8 cellular contexts compared by ENCODE assay signal in the genomic region with DNA sequence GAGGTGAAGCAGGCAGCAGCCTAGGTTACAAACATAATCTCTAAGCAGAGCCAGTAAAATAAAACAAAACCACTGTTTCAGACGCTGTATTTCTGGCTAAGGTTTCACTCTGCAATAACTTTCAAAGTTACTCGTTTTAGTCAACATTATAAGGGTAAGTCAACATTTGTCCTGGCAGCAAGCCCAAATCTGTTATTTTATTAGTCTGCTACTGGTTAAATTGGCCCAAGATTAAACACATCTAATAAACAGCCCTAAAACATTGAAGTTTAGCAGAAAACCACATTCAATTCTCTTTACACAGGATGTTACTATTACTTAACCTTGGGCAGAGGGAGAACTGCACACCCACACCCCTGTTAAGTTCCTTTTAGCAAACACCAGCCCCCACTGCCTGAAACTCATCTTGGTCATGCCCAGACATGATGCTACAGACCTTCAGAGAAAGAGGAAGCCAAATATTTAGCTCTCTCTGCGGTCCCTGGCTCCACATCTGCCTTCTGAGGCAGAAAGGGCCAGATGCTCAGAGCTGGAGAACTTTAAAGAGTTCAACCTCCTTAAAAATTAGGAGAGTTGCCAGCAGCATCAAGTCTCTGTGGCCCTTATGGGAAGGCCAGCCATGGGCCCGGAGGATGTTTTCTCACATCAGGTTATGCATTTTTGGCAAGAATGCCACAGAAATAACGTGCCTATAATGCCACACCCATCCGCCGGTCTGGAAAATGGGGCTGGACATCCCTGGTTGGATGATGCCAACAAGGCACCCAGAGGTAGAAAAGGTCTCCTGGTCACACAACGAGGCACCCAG. TPM values are rescaled to one million over a fixed set of nuclear protein-coding genes. Genes with fewer than 3 reads are reported as not detected.
A peak's percentile ranks its signal among the peaks of the same experiment; 100 is the strongest.
DNase-seq lines count a peak whose midpoint lies in the region; ATAC-seq lines count a peak whose summit lies in the region.

No MANE protein-coding gene starts in this region.

- peaks cover 10% of the 10 kb centered on the region for H3K36me3 ChIP-seq in CD4-positive, CD25-positive, alpha-beta regulatory T cell (ENCODE audit: control insufficient read depth, insufficient read depth, low read length)
- H3K36me3 ChIP-seq in SK-N-MC (ENCODE audit: insufficient read depth, low read length) = no peaks in the 10 kb centered on the region

- H3K4me3 ChIP-seq in CD4-positive, CD25-positive, alpha-beta regulatory T cell (ENCODE audit: low read depth, low read length) = peak overlapping the region; percentile 69
- peak overlapping the region; percentile 45 for H3K4me3 ChIP-seq in SK-N-MC

- peak overlapping the region; percentile 78 for H3K27ac ChIP-seq in CD4-positive, CD25-positive, alpha-beta regulatory T cell (ENCODE audit: insufficient read depth, low read length, poor library complexity, severe bottlenecking)
- peak overlapping the region; percentile 84 for H3K27ac ChIP-seq in SK-N-MC

- no peaks in the 10 kb centered on the region for H3K27me3 Mint-ChIP-seq in CD4-positive, CD25-positive, alpha-beta regulatory T cell
- no peaks in the 10 kb centered on the region for H3K27me3 Mint-ChIP-seq in activated naive CD8-positive, alpha-beta T cell treated with anti-CD3 and anti-CD28 coated beads, Interleukin-2, amount 50 U/mL, for 24 hours
- H3K27me3 Mint-ChIP-seq in immature natural killer cell (ENCODE audit: low read depth in 3 of 3) = peaks cover 2 to 3% (median 3%) of the 10 kb centered on the region in 3 donors

- DNase-seq in CD4-positive, CD25-positive, alpha-beta regulatory T cell = peak; percentile 36 to 96 (median 84)
- DNase-seq in SK-N-MC (ENCODE audit: low read depth, low spot score) = peak; percentile 24
- peak; percentile 61 for DNase-seq in activated naive CD8-positive, alpha-beta T cell treated with anti-CD3 and anti-CD28 coated beads, Interleukin-2, amount 50 U/mL, for 24 hours
- DNase-seq in immature natural killer cell = peak; percentile 82 to 88 (median 87)
- peak; percentile 73 for DNase-seq in stimulated activated CD4-positive, alpha-beta T cell treated with anti-CD3 and anti-CD28 coated beads, Interleukin-1b, Interleukin-23, amount 100 ng/mL, for 48 hours
- DNase-seq in OCI-M2 (lab: John Stamatoyannopoulos, UW; ENCODE audit: unreplicated experiment) = no peak

- peaks cover 0 to 2% (median 0%) of the 10 kb centered on the region in 7 donors for H3K9me3 Mint-ChIP-seq in CD4-positive, CD25-positive, alpha-beta regulatory T cell
- H3K9me3 Mint-ChIP-seq in activated naive CD8-positive, alpha-beta T cell treated with anti-CD3 and anti-CD28 coated beads, Interleukin-2, amount 50 U/mL, for 24 hours = no peaks in the 10 kb centered on the region
- H3K9me3 Mint-ChIP-seq in immature natural killer cell = no peaks in the 10 kb centered on the region

- H3K9ac ChIP-seq in SK-N-MC (ENCODE audit: insufficient read length) = no peak overlapping the region

- H3K27ac Mint-ChIP-seq in CD4-positive, CD25-positive, alpha-beta regulatory T cell = peak overlapping the region; percentile 84 to 99 (median 98)
- H3K27ac Mint-ChIP-seq in activated naive CD8-positive, alpha-beta T cell treated with anti-CD3 and anti-CD28 coated beads, Interleukin-2, amount 50 U/mL, for 24 hours = peak overlapping the region; percentile 92
- H3K27ac Mint-ChIP-seq in immature natural killer cell = peak overlapping the region; percentile 84 to 99 (median 93)

- H3K9me3 ChIP-seq in CD4-positive, CD25-positive, alpha-beta regulatory T cell (ENCODE audit: control insufficient read depth in 2 of 2, low read length in 2 of 2) = no peaks in the 10 kb centered on the region
- H3K9me3 ChIP-seq in SK-N-MC (ENCODE audit: low read depth, low read length) = no peaks in the 10 kb centered on the region

- H3K4me1 Mint-ChIP-seq in CD4-positive, CD25-positive, alpha-beta regulatory T cell = peaks cover 44 to 99% (median 85%) of the 10 kb centered on the region in 4 donors
- peaks cover 98% of the 10 kb centered on the region for H3K4me1 Mint-ChIP-seq in activated naive CD8-positive, alpha-beta T cell treated with anti-CD3 and anti-CD28 coated beads, Interleukin-2, amount 50 U/mL, for 24 hours
- peaks cover 99% of the 10 kb centered on the region in 2 donors for H3K4me1 Mint-ChIP-seq in immature natural killer cell

- no peaks in the 10 kb centered on the region for H3K27me3 ChIP-seq in CD4-positive, CD25-positive, alpha-beta regulatory T cell (ENCODE audit: control insufficient read depth, insufficient read depth, low read length)

- H3K4me1 ChIP-seq in CD4-positive, CD25-positive, alpha-beta regulatory T cell (ENCODE audit: control insufficient read depth, insufficient read depth, low read length, poor library complexity, severe bottlenecking) = peaks cover 99% of the 10 kb centered on the region

- peaks cover 27% of the 10 kb centered on the region for H3K36me3 Mint-ChIP-seq in CD4-positive, CD25-positive, alpha-beta regulatory T cell
- peaks cover 40% of the 10 kb centered on the region for H3K36me3 Mint-ChIP-seq in activated naive CD8-positive, alpha-beta T cell treated with anti-CD3 and anti-CD28 coated beads, Interleukin-2, amount 50 U/mL, for 24 hours (ENCODE audit: low read depth)
- peaks cover 15 to 31% (median 20%) of the 10 kb centered on the region in 3 donors for H3K36me3 Mint-ChIP-seq in immature natural killer cell

- peak overlapping the region; percentile 74 to 87 (median 85) for H3K4me3 Mint-ChIP-seq in CD4-positive, CD25-positive, alpha-beta regulatory T cell
- peak overlapping the region; percentile 57 for H3K4me3 Mint-ChIP-seq in activated naive CD8-positive, alpha-beta T cell treated with anti-CD3 and anti-CD28 coated beads, Interleukin-2, amount 50 U/mL, for 24 hours
- peak overlapping the region; percentile 81 to 89 (median 86) for H3K4me3 Mint-ChIP-seq in immature natural killer cell

- ATAC-seq in CD4-positive, CD25-positive, alpha-beta regulatory T cell (ENCODE audit: low read depth in 2 of 2) = peak; percentile 92
- ATAC-seq in GM19467 (IDR thresholded peaks at IDR 0.05; ENCODE audit: unreplicated experiment) (peak; percentile 86), HG03575 (IDR thresholded peaks at IDR 0.05; ENCODE audit: extremely low read depth, insufficient number of reproducible peaks, low FRiP score, unreplicated experiment) (peak; percentile 89)
- peak; percentile 87 for ATAC-seq in activated naive CD8-positive, alpha-beta T cell treated with anti-CD3 and anti-CD28 coated beads, Interleukin-2, amount 50 U/mL, for 24 hours

RNA-seq across cellular contexts. Expression of a gene that starts 17.9 kb away (rescaled TPM):
- 101 TPM for total RNA-seq in CD4-positive, CD25-positive, alpha-beta regulatory T cell
- polyA plus RNA-seq in CD4-positive, CD25-positive, alpha-beta regulatory T cell = 100 to 1,000 TPM in 3 of 4 donors, 10 to 100 TPM in 1; 87.8 to 137 (median 105) TPM
- 100 to 1,000 TPM; 110 to 197 (median 136) TPM for polyA plus RNA-seq in immature natural killer cell
